ENCODE assay signal across 1 cellular context in the genomic region with DNA sequence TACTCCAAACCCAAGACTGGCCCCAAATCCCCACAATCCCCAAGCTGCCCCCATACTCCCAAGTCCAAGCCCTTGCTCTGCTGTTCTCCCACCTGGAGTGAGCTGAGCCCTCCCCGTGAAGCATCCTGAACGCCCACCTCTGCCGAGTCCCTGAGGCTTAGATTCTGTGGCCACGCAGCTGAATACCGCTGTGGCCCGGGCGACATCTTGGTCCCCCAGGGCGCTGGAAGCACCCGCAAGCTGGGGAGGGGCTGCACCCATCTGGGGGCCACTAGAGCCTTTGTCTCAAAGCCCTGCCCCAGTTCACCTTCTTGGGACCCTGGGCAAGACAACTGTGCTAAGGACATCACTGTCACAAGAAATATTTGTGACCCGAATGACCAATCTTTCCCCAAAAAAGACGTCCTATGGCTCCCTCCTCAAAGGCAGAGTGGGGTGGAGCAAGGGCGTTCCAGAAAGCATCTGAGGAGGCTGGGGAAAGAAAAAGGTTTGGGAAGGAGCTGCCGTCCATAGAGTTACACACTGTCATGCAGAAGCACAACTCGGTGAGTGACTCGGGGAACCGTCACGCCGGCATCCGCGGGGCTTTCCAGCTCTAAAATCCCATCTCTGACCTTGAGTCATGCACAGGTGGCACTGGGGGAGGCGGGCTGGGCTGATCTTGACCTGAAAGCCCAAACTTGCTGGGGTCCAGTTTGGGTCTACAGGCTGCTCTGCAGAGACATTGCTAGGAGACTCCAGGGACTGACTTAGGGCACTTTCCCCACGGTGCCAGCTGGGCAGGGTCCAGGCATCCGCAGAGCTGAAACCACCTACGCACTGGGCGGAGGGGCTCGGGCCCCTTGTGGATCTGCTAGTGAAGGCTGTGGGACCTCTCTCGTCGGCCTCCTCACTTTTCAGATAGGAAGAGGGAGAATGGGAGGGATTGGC.
TF ChIP-seq lines count a peak whose summit lies in the region.

No MANE protein-coding gene starts in this region.

TF ChIP-seq in GM12878, 131 proteins besides CTCF, POLR2A, EP300 and RAD21:
- TF ChIP-seq TAF1 (IDR thresholded peaks at IDR 0.05; ENCODE audit: borderline replicate concordance, low read depth, low read length), result no peak
- TF ChIP-seq, protein P1, sequence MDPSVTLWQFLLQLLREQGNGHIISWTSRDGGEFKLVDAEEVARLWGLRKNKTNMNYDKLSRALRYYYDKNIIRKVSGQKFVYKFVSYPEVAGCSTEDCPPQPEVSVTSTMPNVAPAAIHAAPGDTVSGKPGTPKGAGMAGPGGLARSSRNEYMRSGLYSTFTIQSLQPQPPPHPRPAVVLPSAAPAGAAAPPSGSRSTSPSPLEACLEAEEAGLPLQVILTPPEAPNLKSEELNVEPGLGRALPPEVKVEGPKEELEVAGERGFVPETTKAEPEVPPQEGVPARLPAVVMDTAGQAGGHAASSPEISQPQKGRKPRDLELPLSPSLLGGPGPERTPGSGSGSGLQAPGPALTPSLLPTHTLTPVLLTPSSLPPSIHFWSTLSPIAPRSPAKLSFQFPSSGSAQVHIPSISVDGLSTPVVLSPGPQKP (IDR thresholded peaks at IDR 0.05; ENCODE audit: low read depth, low read length), result no peak
TF ChIP-seq in GM12878: peak in this region for 0.
